In genomic region chr1:189274267-189274666, GRCh38 we compare ENCODE assay signal across 25 cellular contexts.
"Had no signal": no experiment of that assay in that cellular context is flagged by ENCODE, and none has a peak within 500 bp of the region (broad histone marks: within the 10 kb centered on the region; RNA-seq: fewer than 3 reads in every experiment).

No MANE protein-coding gene starts in this region.

- H3K4me3 ChIP-seq: colonic mucosa, esophagus squamous epithelium, gastrocnemius medialis, heart right ventricle, left lung, lower lobe of right lung, mucosa of descending colon had no signal

- FAIRE-seq: islet of Langerhans, keratinocyte had no signal

- DNase-seq: colonic mucosa; cortex of kidney; effector CD8-positive, alpha-beta T cell; effector memory CD8-positive, alpha-beta T cell; endodermal cell; erythroblast; esophagus squamous epithelium; foreskin fibroblast; foreskin melanocyte; gastrocnemius medialis; glutamatergic neuron; head of caudate nucleus; heart right ventricle; hippocampal formation; left cardiac atrium; left lung; left ventricle myocardium superior; lower lobe of right lung; mesenchymal stem cell; mucosa of descending colon; naive B cell had no signal

- H3K36me3 ChIP-seq: colonic mucosa, esophagus squamous epithelium, gastrocnemius medialis, heart right ventricle, left lung, lower lobe of right lung had no signal

- H3K9me3 ChIP-seq: colonic mucosa had no signal

- ATAC-seq: effector memory CD8-positive, alpha-beta T cell; esophagus mucosa; gastrocnemius medialis; heart right ventricle; left cardiac atrium; left lung; left ventricle myocardium superior; lower lobe of right lung; mucosa of descending colon had no signal

- H3K27ac ChIP-seq: colonic mucosa, epithelial cell of prostate, esophagus squamous epithelium, gastrocnemius medialis, heart right ventricle, left lung, lower lobe of right lung had no signal

- H3K4me1 ChIP-seq: colonic mucosa, esophagus squamous epithelium, gastrocnemius medialis, heart right ventricle, left lung, lower lobe of right lung had no signal

- H3K27me3 ChIP-seq: colonic mucosa, esophagus squamous epithelium, gastrocnemius medialis, heart right ventricle, left lung had no signal
